ENCODE assay signal across 11 cellular contexts in the genomic region with DNA sequence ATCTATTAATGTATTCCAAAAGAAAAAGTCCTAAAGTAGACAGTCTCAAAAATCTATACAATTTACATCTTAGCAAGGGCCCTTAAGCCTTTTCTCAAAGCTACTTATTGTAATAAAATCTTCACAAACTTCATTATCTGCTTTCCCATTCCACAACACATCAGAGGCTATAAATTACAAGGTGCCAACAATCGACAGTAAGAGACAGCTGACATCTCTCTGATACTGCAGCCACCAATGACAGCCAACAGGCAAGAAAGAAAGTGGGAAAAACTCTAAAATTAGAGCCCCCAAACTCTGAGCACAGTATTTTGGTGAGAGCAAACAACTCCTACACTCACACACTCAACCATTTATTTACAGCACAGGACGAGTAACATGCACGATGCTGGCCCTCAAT. TPM values are rescaled to one million over a fixed set of nuclear protein-coding genes. Genes with fewer than 3 reads are reported as not detected.
DNase-seq lines count a peak whose midpoint lies in the region; ATAC-seq, FAIRE-seq and TF ChIP-seq lines count a peak whose summit lies in the region.
"Had no signal": no experiment of that assay in that cellular context is flagged by ENCODE, and none has a peak within 500 bp of the region (broad histone marks: within the 10 kb centered on the region; RNA-seq: fewer than 3 reads in every experiment).

No MANE protein-coding gene starts in this region.

- peaks cover 9% of the 10 kb centered on the region for H3K79me2 ChIP-seq in astrocyte (ENCODE audit: insufficient read depth, low read length)

- H3K27me3 Mint-ChIP-seq in astrocyte (ENCODE audit: low read depth, unreplicated experiment): no peaks in the 10 kb centered on the region

- no peak for TF ChIP-seq EP300 in upper lobe of left lung (IDR thresholded peaks at IDR 0.05)

- ATAC-seq in Right ventricle myocardium inferior: no peak
- no peak for ATAC-seq in upper lobe of left lung (ENCODE audit: low FRiP score in 2 of 2)
- ATAC-seq in GM18517 (IDR thresholded peaks at IDR 0.05; ENCODE audit: unreplicated experiment): no peak
- no peak for ATAC-seq in HG03442 (IDR thresholded peaks at IDR 0.05; ENCODE audit: unreplicated experiment)

- peak overlapping the region; percentile 49 for H2AFZ ChIP-seq in astrocyte (ENCODE audit: low read depth, low read length)

- peaks cover 12% of the 10 kb centered on the region for H3K4me1 Mint-ChIP-seq in astrocyte (ENCODE audit: low read depth, unreplicated experiment)

- TF ChIP-seq POLR2A in upper lobe of left lung (IDR thresholded peaks at IDR 0.05): no peak

- intact Hi-C loops in Right ventricle myocardium inferior (cut with DNase I): loop anchor here (5.0 kb wide), 2 partner anchors 52 to 512 kb away; a partner anchor contains a TSS

- peaks cover 15% of the 10 kb centered on the region for H3K36me3 Mint-ChIP-seq in astrocyte (ENCODE audit: low read depth, unreplicated experiment)

- H3K27me3 ChIP-seq in right atrium auricular region (no peaks in the 10 kb centered on the region), astrocyte (ENCODE audit: insufficient read depth, low read length) (no peaks in the 10 kb centered on the region), mucosa of rectum (ENCODE audit: control insufficient read depth in 2 of 2, insufficient read depth in 2 of 2, low read length in 2 of 2) (no peaks in the 10 kb centered on the region), upper lobe of left lung (no peaks in the 10 kb centered on the region)

- no peaks in the 10 kb centered on the region for H3K9me3 Mint-ChIP-seq in astrocyte (ENCODE audit: unreplicated experiment)

- peaks cover 6% of the 10 kb centered on the region for H4K20me1 ChIP-seq in astrocyte (ENCODE audit: insufficient read depth, low read length)

- TF ChIP-seq CTCF in right atrium auricular region (IDR thresholded peaks at IDR 0.05): no peak
- no peak for TF ChIP-seq CTCF in astrocyte (IDR thresholded peaks at IDR 0.05; ENCODE audit: insufficient read depth, low read depth, low read length)
- no peak for TF ChIP-seq CTCF in upper lobe of left lung (IDR thresholded peaks at IDR 0.05)

- H3K4me3 Mint-ChIP-seq in astrocyte (ENCODE audit: unreplicated experiment): peak overlapping the region; percentile 17

- no peak for FAIRE-seq in astrocyte (lab: Jason Lieb, UNC)
- FAIRE-seq: colon had no signal

- peaks cover 29% of the 10 kb centered on the region for H3K36me3 ChIP-seq in right atrium auricular region
- H3K36me3 ChIP-seq in astrocyte (ENCODE audit: insufficient read depth, low read length): no peaks in the 10 kb centered on the region
- peaks cover 16 to 32% of the 10 kb centered on the region in 2 donors for H3K36me3 ChIP-seq in mucosa of rectum (ENCODE audit: control insufficient read depth in 2 of 2, insufficient read depth in 2 of 2, low read length in 2 of 2)
- peaks cover 0 to 38% (median 25%) of the 10 kb centered on the region in 4 donors for H3K36me3 ChIP-seq in upper lobe of left lung

- DNase-seq in right atrium auricular region (ENCODE audit: low spot score): no peak
- DNase-seq in Right ventricle myocardium inferior (ENCODE audit: missing footprints): no peak
- DNase-seq in astrocyte (ENCODE audit: low read depth): no peak
- DNase-seq in upper lobe of left lung: no peak
- no peak for DNase-seq in occipital lobe (lab: John Stamatoyannopoulos, UW)
- DNase-seq: stimulated activated CD4-positive, alpha-beta T cell treated with anti-CD3 and anti-CD28 coated beads, Interleukin-4, amount 100 ng/mL, for 1 hour had no signal

- H3K27ac ChIP-seq in right atrium auricular region (peak overlapping the region; percentile 91 to 94), astrocyte (ENCODE audit: low read depth, low read length) (no peak overlapping the region), mucosa of rectum (ENCODE audit: low read depth in 2 of 2, low read length in 2 of 2) (no peak overlapping the region), upper lobe of left lung (peak overlapping the region in 2 of 4 donors; percentile 89 to 96)

- H3K9me3 ChIP-seq in right atrium auricular region (no peaks in the 10 kb centered on the region), astrocyte (ENCODE audit: insufficient read depth, low read depth, low read length) (no peaks in the 10 kb centered on the region), mucosa of rectum (ENCODE audit: control insufficient read depth in 2 of 2, low read length in 2 of 2) (no peaks in the 10 kb centered on the region), upper lobe of left lung (no peaks in the 10 kb centered on the region)

- peak overlapping the region; percentile 98 for H3K4me2 ChIP-seq in astrocyte (ENCODE audit: low read length)

- H3K4me1 ChIP-seq in right atrium auricular region (peaks cover 0 to 26% of the 10 kb centered on the region in 2 donors), astrocyte (ENCODE audit: insufficient read depth, low read length) (peaks cover 19% of the 10 kb centered on the region), mucosa of rectum (ENCODE audit: control insufficient read depth in 2 of 2, insufficient read depth in 2 of 2, low read length in 2 of 2) (peaks cover 6 to 17% of the 10 kb centered on the region in 2 donors), upper lobe of left lung (peaks cover 16 to 29% (median 18%) of the 10 kb centered on the region in 4 donors)

- peak overlapping the region; percentile 2 for H3K27ac Mint-ChIP-seq in astrocyte (ENCODE audit: unreplicated experiment)

- WGBS in upper lobe of left lung, 2 donors: 26 to 29% methylated on average over 3 of the region's 3 CpGs

- H3K9ac ChIP-seq in astrocyte (ENCODE audit: low read length) (peak overlapping the region; percentile 63), mucosa of rectum (ENCODE audit: low read depth in 1 of 2, low read length in 2 of 2) (peak overlapping the region in 1 of 2 donors; percentile 52)

- H3K4me3 ChIP-seq in right atrium auricular region: peak overlapping the region in 1 of 2 donors; percentile 81
- no peak overlapping the region for H3K4me3 ChIP-seq in astrocyte (ENCODE audit: insufficient read depth, low read depth, low read length)
- H3K4me3 ChIP-seq in mucosa of rectum (ENCODE audit: low read length in 2 of 2): peak overlapping the region; percentile 38 to 75
- peak overlapping the region in 3 of 4 donors; percentile 71 to 91 (median 73) for H3K4me3 ChIP-seq in upper lobe of left lung

RNA-seq across cellular contexts. Expression of a gene that starts 2.2 kb away (rescaled TPM):
- total RNA-seq in right atrium auricular region (10 to 100 TPM; 19.6 to 23.6 TPM), Right ventricle myocardium inferior (10.5 TPM), astrocyte (12.7 and 15.0 TPM in 2 replicates), upper lobe of left lung (10 to 100 TPM; 13.8 to 35.6 (median 23.6) TPM), occipital lobe (10.3 TPM)

RNA-seq across cellular contexts. Expression of a gene that starts 15.7 kb away (rescaled TPM):
- total RNA-seq in right atrium auricular region (not detected), Right ventricle myocardium inferior (not detected), astrocyte (not detected in 2 replicates), upper lobe of left lung (not detected), occipital lobe (not detected)
- total RNA-seq: kidney epithelial cell had no signal

RNA-seq across cellular contexts. Expression of a gene that starts 49.3 kb away (rescaled TPM):
- total RNA-seq in right atrium auricular region: 10 to 100 TPM; 14.3 to 26.1 TPM
- total RNA-seq in Right ventricle myocardium inferior: 14.4 TPM
- 13.6 and 23.6 TPM in 2 replicates for total RNA-seq in astrocyte
- total RNA-seq in upper lobe of left lung: 10 to 100 TPM; 12.0 to 53.5 (median 28.2) TPM
- total RNA-seq in occipital lobe: 90.8 TPM

Comparison
In these comparisons a context has a peak if more than half of its experiments do, and no peak if none do; other contexts are left out.
1. H3K27ac ChIP-seq: peak in right atrium auricular region (2 of 2); none in astrocyte (single experiment) and mucosa of rectum (0 of 2).